In the genomic region with DNA sequence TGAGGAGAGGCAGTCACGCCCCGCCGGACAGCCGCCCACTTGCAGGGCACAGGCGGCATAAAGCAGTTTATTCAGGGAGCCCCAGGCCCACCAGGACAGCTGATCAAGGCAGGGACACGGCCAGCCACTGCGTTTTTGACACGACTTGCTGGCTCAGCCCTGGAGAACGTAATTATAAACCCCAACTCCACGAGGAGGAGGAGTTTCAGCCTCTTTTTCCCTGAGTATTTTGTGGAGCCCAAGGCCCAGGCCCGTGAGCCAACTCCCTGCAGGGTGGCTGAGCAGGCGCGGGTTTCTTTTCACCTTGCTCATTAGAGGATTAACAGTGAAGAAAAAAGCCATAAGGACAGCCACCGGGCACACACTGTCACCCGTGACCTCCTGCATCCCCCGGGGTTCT, we compare ENCODE assay signal across 20 cellular contexts.
DNase-seq lines count a peak whose midpoint lies in the region; ATAC-seq and TF ChIP-seq lines count a peak whose summit lies in the region.
"Had no signal": no experiment of that assay in that cellular context is flagged by ENCODE, and none has a peak within 500 bp of the region (broad histone marks: within the 10 kb centered on the region; RNA-seq: fewer than 3 reads in every experiment).

No MANE protein-coding gene starts in this region.

- in situ Hi-C loops in mammary epithelial cell (cut with MboI; ENCODE audit: low sequenced_read_pairs in 2 of 2) = no loop called here

- H3K4me2 ChIP-seq in mammary epithelial cell (ENCODE audit: insufficient read depth, low read depth, low read length) = no peak overlapping the region

- intact Hi-C loops in mammary epithelial cell (cut with micrococcal nuclease) = loop anchor here (5.0 to 10.0 kb wide), 2 partner anchors 168 to 175 kb away; no protein-coding TSS in a partner anchor

- no peak overlapping the region for H3K27ac ChIP-seq in mammary epithelial cell (ENCODE audit: insufficient read depth, low read depth, low read length)

- ATAC-seq in HG02870 (IDR thresholded peaks at IDR 0.05; ENCODE audit: unreplicated experiment) (no peak), SK-N-SH treated with all-trans-retinoic acid at 6 μM for 48 hours (no peak), HG03469 (IDR thresholded peaks at IDR 0.05; ENCODE audit: unreplicated experiment) (no peak)
- ATAC-seq: Panc1 had no signal

- H3K9me3 ChIP-seq in mammary epithelial cell (replicated peaks; ENCODE audit: insufficient read depth, low read length) = no peaks in the 10 kb centered on the region

- H3K4me3 Mint-ChIP-seq in glutamatergic neuron (ENCODE audit: unreplicated experiment) (no peak overlapping the region), type B pancreatic cell (no peak overlapping the region)
- H3K4me3 Mint-ChIP-seq: HFFc6 had no signal

- H3K27me3 ChIP-seq in H7 (ENCODE audit: control insufficient read depth, insufficient read depth, low read length) (peaks cover 3% of the 10 kb centered on the region), mammary epithelial cell (ENCODE audit: insufficient read depth, low read length) (no peaks in the 10 kb centered on the region)

- CTCF ChIA-PET in mammary epithelial cell (lab: Charles Lee; ENCODE audit: low non-redundant PET) = no interaction called here

- H3K27me3 Mint-ChIP-seq in glutamatergic neuron (ENCODE audit: unreplicated experiment) (peaks cover 5% of the 10 kb centered on the region), type B pancreatic cell (no peaks in the 10 kb centered on the region)

- 51% methylated on average over 7 of the region's 16 CpGs for WGBS in mammary epithelial cell (ENCODE audit: low coverage, missing lambda C conversion rate)

- H4K20me1 ChIP-seq in mammary epithelial cell (ENCODE audit: insufficient read depth, low read length) = no peaks in the 10 kb centered on the region

- peaks cover 47% of the 10 kb centered on the region for H3K4me1 ChIP-seq in mammary epithelial cell (ENCODE audit: insufficient read depth, low read length)

- H3K4me1 Mint-ChIP-seq in glutamatergic neuron (ENCODE audit: low read depth, unreplicated experiment) (peaks cover 12% of the 10 kb centered on the region), type B pancreatic cell (ENCODE audit: unreplicated experiment) (peaks cover 31% of the 10 kb centered on the region)
- H3K4me1 Mint-ChIP-seq: CD4-positive, CD25-positive, alpha-beta regulatory T cell had no signal

- BruUV-seq in mammary epithelial cell (replicated peaks; lab: Mats Ljungman, UMichigan) = no TSS peak

- dilution Hi-C loops in mammary epithelial cell (cut with HindIII; ENCODE audit: low sequenced_read_pairs) = no loop called here

- DNase-seq in H7 (peak; percentile 64), mammary epithelial cell (no peak), glutamatergic neuron (peak; percentile 23), type B pancreatic cell (ENCODE audit: extremely low spot score, unreplicated experiment) (no peak)
- DNase-seq: CD4-positive, CD25-positive, alpha-beta regulatory T cell; EL; H9; HFFc6; KG1; NCI-H1092 treated with DMSO at 0.1 percent for 48 hours; NCI-H1436 treated with DMSO at 0.1 percent for 48 hours; NCI-H2029; NCI-H2227 treated with DMSO at 0.1 percent for 48 hours; NCI-H510A; NCI-H774; NK-92 treated with Interleukin-12 subunit alpha and Interleukin-12 subunit beta, amount 100 ng/mL, for 24 hours had no signal

- H3K36me3 Mint-ChIP-seq in glutamatergic neuron (ENCODE audit: unreplicated experiment) (no peaks in the 10 kb centered on the region), type B pancreatic cell (peaks cover 6% of the 10 kb centered on the region)
- H3K36me3 Mint-ChIP-seq: CD4-positive, CD25-positive, alpha-beta regulatory T cell had no signal

- H2AFZ ChIP-seq in mammary epithelial cell (ENCODE audit: low read depth, low read length) = peak overlapping the region; percentile 83

- H3K4me3 ChIP-seq in H7 (ENCODE audit: insufficient read depth, low read depth, low read length) (no peak overlapping the region), mammary epithelial cell (replicated peaks in 1 of 3; ENCODE audit: insufficient read depth in 1 of 3, low read depth in 2 of 3, low read length in 3 of 3) (no peak overlapping the region)

- H3K9me3 Mint-ChIP-seq in glutamatergic neuron (ENCODE audit: unreplicated experiment) = no peaks in the 10 kb centered on the region
- H3K9me3 Mint-ChIP-seq in type B pancreatic cell = no peaks in the 10 kb centered on the region
- H3K9me3 Mint-ChIP-seq: H9, HFFc6 had no signal

- H3K9ac ChIP-seq in mammary epithelial cell (ENCODE audit: insufficient read depth, low read length) = no peak overlapping the region

- no peak for TF ChIP-seq CTCF in mammary epithelial cell (conservative IDR thresholded peaks at IDR 0.05 in 1 of 2, IDR thresholded peaks at IDR 0.05 in 1 of 2; ENCODE audit: extremely low read depth in 1 of 2, insufficient read depth in 1 of 2, low read depth in 1 of 2, low read length in 2 of 2)
- TF ChIP-seq CTCF in glutamatergic neuron (IDR thresholded peaks at IDR 0.05; ENCODE audit: partially characterized antibody, unreplicated experiment) = no peak
- no peak for TF ChIP-seq CTCF in type B pancreatic cell (conservative IDR thresholded peaks at IDR 0.05)

- H3K27ac Mint-ChIP-seq in glutamatergic neuron (ENCODE audit: unreplicated experiment) (no peak overlapping the region), type B pancreatic cell (peak overlapping the region; percentile 21)
- H3K27ac Mint-ChIP-seq: H9, HFFc6 had no signal

- H3K36me3 ChIP-seq in H7 (replicated peaks; ENCODE audit: control insufficient read depth, insufficient read depth, low read length) (no peaks in the 10 kb centered on the region), mammary epithelial cell (ENCODE audit: insufficient read depth, low read length) (no peaks in the 10 kb centered on the region)

- H3K79me2 ChIP-seq in mammary epithelial cell (ENCODE audit: insufficient read depth, low read length) = no peaks in the 10 kb centered on the region

TF ChIP-seq in SK-N-SH treated with all-trans-retinoic acid at 6 μM for 48 hours, 23 proteins besides CTCF, POLR2A, EP300 and RAD21 (continues in another document):
- TF ChIP-seq ISL1 (CRISPR knock-in tag; IDR thresholded peaks at IDR 0.05) (no peak), PPARA (CRISPR knock-in tag; IDR thresholded peaks at IDR 0.05; ENCODE audit: borderline replicate concordance) (no peak), SNAI2 (CRISPR knock-in tag; IDR thresholded peaks at IDR 0.05) (no peak), ZC3H10 (CRISPR knock-in tag; IDR thresholded peaks at IDR 0.05) (no peak), TCF4 (CRISPR knock-in tag; IDR thresholded peaks at IDR 0.05; ENCODE audit: borderline replicate concordance) (no peak), ZFP3 (CRISPR knock-in tag; IDR thresholded peaks at IDR 0.05) (no peak), ZNF8 (CRISPR knock-in tag; IDR thresholded peaks at IDR 0.05) (no peak), GLIS3 (CRISPR knock-in tag; IDR thresholded peaks at IDR 0.05) (no peak)
- TF ChIP-seq, protein P1, sequence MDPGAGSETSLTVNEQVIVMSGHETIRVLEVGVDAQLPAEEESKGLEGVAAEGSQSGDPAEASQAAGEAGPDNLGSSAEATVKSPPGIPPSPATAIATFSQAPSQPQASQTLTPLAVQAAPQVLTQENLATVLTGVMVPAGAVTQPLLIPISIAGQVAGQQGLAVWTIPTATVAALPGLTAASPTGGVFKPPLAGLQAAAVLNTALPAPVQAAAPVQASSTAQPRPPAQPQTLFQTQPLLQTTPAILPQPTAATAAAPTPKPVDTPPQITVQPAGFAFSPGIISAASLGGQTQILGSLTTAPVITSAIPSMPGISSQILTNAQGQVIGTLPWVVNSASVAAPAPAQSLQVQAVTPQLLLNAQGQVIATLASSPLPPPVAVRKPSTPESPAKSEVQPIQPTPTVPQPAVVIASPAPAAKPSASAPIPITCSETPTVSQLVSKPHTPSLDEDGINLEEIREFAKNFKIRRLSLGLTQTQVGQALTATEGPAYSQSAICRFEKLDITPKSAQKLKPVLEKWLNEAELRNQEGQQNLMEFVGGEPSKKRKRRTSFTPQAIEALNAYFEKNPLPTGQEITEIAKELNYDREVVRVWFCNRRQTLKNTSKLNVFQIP (CRISPR knock-in tag; IDR thresholded peaks at IDR 0.05; ENCODE audit: borderline replicate concordance, low read depth) = no peak
- TF ChIP-seq, protein P2, sequence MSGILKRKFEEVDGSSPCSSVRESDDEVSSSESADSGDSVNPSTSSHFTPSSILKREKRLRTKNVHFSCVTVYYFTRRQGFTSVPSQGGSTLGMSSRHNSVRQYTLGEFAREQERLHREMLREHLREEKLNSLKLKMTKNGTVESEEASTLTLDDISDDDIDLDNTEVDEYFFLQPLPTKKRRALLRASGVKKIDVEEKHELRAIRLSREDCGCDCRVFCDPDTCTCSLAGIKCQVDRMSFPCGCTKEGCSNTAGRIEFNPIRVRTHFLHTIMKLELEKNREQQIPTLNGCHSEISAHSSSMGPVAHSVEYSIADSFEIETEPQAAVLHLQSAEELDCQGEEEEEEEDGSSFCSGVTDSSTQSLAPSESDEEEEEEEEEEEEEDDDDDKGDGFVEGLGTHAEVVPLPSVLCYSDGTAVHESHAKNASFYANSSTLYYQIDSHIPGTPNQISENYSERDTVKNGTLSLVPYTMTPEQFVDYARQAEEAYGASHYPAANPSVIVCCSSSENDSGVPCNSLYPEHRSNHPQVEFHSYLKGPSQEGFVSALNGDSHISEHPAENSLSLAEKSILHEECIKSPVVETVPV (CRISPR knock-in tag; IDR thresholded peaks at IDR 0.05) = no peak
- TF ChIP-seq, protein P3, sequence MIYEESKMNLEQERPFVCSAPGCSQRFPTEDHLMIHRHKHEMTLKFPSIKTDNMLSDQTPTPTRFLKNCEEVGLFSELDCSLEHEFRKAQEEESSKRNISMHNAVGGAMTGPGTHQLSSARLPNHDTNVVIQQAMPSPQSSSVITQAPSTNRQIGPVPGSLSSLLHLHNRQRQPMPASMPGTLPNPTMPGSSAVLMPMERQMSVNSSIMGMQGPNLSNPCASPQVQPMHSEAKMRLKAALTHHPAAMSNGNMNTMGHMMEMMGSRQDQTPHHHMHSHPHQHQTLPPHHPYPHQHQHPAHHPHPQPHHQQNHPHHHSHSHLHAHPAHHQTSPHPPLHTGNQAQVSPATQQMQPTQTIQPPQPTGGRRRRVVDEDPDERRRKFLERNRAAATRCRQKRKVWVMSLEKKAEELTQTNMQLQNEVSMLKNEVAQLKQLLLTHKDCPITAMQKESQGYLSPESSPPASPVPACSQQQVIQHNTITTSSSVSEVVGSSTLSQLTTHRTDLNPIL (CRISPR knock-in tag; IDR thresholded peaks at IDR 0.05; ENCODE audit: low read depth) = no peak

Comparison
In these comparisons a context has a peak if more than half of its experiments do, and no peak if none do; other contexts are left out.
1. DNase-seq: peak in H7 (single experiment) and glutamatergic neuron (single experiment); none in mammary epithelial cell (single experiment) and type B pancreatic cell (single experiment).